In the genomic region with DNA sequence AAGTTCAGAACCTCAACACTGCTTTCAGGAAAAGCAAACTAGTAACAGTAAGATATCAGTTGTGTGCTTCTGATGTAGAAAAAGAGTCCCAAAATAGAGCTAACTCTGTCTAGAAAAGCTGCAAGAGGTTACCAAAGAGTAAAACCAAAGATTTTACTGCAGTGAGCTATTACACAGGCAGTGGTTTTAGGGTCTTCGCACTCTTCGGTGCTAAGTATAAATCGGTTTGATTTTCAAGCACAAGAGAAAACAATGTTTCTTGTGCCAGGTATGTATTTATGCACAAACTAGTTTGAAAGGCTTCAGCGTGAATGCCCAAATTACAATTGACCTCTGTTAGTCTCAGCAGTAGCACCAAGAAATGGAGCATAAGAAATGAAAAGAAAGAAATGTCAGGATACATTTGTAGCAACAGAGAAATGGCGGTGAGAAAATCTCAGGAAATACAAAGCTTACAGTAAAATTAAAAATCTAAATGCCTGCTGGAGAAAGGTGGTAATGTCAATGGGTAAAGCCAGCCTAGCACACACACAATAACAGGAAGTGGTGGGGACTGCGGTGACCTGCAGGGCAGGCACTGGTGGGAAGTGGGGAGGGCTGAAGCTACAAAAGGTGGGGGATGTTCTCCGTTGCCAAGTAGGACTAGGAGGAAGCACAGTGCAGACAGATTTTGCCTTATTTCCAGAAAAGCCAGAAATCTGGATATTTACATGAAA, we compare ENCODE assay signal across 8 cellular contexts. TPM values are rescaled to one million over a fixed set of nuclear protein-coding genes. Genes with fewer than 3 reads are reported as not detected.
DNase-seq lines count a peak whose midpoint lies in the region; ATAC-seq lines count a peak whose summit lies in the region.

No MANE protein-coding gene starts in this region.

- WGBS in right cardiac atrium = 57% methylated on average over 7 of the region's 7 CpGs

- no peak overlapping the region for H3K4me3 ChIP-seq in right cardiac atrium (ENCODE audit: low read length)

- no peaks in the 10 kb centered on the region for H3K9me3 ChIP-seq in right cardiac atrium (ENCODE audit: control insufficient read depth, low read length)

- intact Hi-C loops in right cardiac atrium (cut with DNase I) = no loop called here

- no peaks in the 10 kb centered on the region for H3K4me1 ChIP-seq in right cardiac atrium (ENCODE audit: control insufficient read depth, insufficient read depth, low read length)

- peak; percentile 41 for DNase-seq in NK-92 (lab: John Stamatoyannopoulos, UW; ENCODE audit: unreplicated experiment)
- peak; percentile 76 for DNase-seq in activated CD8-positive, alpha-beta memory T cell treated with anti-CD3 and anti-CD28 coated beads, Interleukin-2, amount 50 U/mL, for 4 hours
- peak; percentile 20 to 69 (median 64) for DNase-seq in right cardiac atrium
- peak; percentile 38 to 71 (median 61) for DNase-seq in stimulated activated CD4-positive, alpha-beta T cell treated with anti-CD3 and anti-CD28 coated beads, TNF-alpha, amount 100 ng/mL, for 48 hours (ENCODE audit: low read depth in 3 of 3)
- no peak for DNase-seq in kidney glomerular epithelial cell (lab: John Stamatoyannopoulos, UW)
- no peak for DNase-seq in NCI-H1105 treated with DMSO at 0.1 percent for 48 hours (lab: John Stamatoyannopoulos, UW)

- H3K27me3 ChIP-seq in right cardiac atrium (ENCODE audit: control insufficient read depth, insufficient read depth) = no peaks in the 10 kb centered on the region

- no peak overlapping the region for H3K27ac ChIP-seq in right cardiac atrium (ENCODE audit: low read length)

- ATAC-seq in GM18520 (IDR thresholded peaks at IDR 0.05; ENCODE audit: unreplicated experiment) = peak; percentile 93
- peak; percentile 94 for ATAC-seq in HG02798 (IDR thresholded peaks at IDR 0.05; ENCODE audit: poor library complexity, unreplicated experiment)
- peak; percentile 61 to 77 for ATAC-seq in right cardiac atrium

RNA-seq across cellular contexts. Expression of gene DYRK2, which starts 18.0 kb away (rescaled TPM):
- total RNA-seq in right cardiac atrium = 10 to 100 TPM; 57.1 to 93.7 (median 75.7) TPM
- polyA plus RNA-seq in right cardiac atrium = 15.1 TPM

Comparison
In these comparisons a context has a peak if more than half of its experiments do, and no peak if none do; other contexts are left out.
1. DNase-seq: peak in NK-92 (single experiment), activated CD8-positive, alpha-beta memory T cell treated with anti-CD3 and anti-CD28 coated beads, Interleukin-2, amount 50 U/mL, for 4 hours (single experiment), right cardiac atrium (3 of 3) and stimulated activated CD4-positive, alpha-beta T cell treated with anti-CD3 and anti-CD28 coated beads, TNF-alpha, amount 100 ng/mL, for 48 hours (3 of 3); none in kidney glomerular epithelial cell (single experiment) and NCI-H1105 treated with DMSO at 0.1 percent for 48 hours (single experiment).
2. Peak in every context shown above with its lines, with median percentiles within 50 percentile points of each other: ATAC-seq.